In the genomic region with DNA sequence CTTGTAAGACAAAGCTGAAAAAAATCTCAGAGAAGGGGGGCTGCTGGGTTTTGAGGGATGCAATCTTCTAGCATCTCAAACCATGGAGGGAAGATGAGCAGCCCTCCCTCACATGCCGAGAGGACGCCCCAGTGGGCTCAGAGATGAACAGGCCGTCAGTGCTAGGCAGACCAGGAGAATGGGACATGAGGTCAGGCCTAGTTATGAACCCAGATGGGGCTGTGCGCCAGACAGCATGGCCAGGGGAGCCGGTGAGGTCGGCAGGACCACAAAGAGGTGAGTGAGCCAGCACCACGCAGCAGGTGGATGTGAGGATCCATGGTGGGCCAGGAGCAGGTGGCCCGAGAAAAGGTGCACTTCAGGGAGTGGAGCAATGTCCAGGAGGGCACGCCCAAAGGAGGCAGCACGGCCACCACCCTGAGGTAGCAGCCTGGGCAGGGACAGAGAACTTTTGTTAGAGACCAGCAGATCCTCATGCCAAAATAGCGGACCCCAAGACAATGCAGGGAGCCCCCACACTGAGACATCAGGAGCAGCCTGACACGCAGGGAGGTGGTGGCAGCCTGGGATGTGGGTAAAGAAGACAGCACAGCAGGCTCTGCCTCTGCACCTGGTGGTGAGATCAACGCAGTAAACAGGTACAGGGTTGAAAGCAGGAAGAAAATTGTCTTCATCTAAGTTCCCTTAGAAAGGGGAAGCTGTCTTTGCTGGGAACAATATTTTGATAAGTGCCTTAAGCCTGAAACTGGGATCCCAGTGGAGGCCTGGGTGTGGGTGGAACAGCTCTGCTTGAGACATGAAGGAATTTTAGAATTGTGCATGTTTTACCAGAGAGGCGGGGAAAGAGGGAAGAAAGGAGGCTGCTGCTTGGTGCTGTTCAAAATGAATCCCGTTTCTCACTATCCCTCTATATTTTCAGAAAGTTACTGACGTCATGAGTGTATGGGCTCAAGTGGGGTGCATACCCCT, we compare ENCODE assay signal across 18 cellular contexts. TPM values are rescaled to one million over a fixed set of nuclear protein-coding genes. Genes with fewer than 3 reads are reported as not detected.
"Had no signal": no experiment of that assay in that cellular context is flagged by ENCODE, and none has a peak within 500 bp of the region (broad histone marks: within the 10 kb centered on the region; RNA-seq: fewer than 3 reads in every experiment).

No MANE protein-coding gene starts in this region.

- DNase-seq: activated CD4-positive, alpha-beta memory T cell treated with anti-CD3 and anti-CD28 coated beads, Interleukin-2, amount 10 ng/mL, durations not matched to agents 7 days and 5 days; activated CD8-positive, alpha-beta memory T cell treated with anti-CD3 and anti-CD28 coated beads, Interleukin-2, amount 10 ng/mL, durations not matched to agents 7 days and 5 days; effector CD4-positive, alpha-beta T cell; naive thymus-derived CD8-positive, alpha-beta T cell; retina; stimulated activated CD4-positive, alpha-beta T cell treated with anti-CD3 and anti-CD28 coated beads, Interleukin-12 subunit alpha, Interleukin-12 subunit beta, amount 100 ng/mL, for 4 hours; stimulated activated CD4-positive, alpha-beta T cell treated with anti-CD3 and anti-CD28 coated beads, Interleukin-1b, Interleukin-23, amount 100 ng/mL, for 48 hours; stimulated activated CD8-positive, alpha-beta memory T cell treated with anti-CD3 and anti-CD28 coated beads, Interleukin-4, amount 100 ng/mL, for 48 hours; stimulated activated naive CD4-positive, alpha-beta T cell treated with Interleukin-2 at 50 U/mL for 16 hours; T-helper 2 cell; tibial artery had no signal

- ATAC-seq: activated CD8-positive, alpha-beta memory T cell treated with anti-CD3 and anti-CD28 coated beads, Interleukin-2, amount 10 ng/mL, durations not matched to agents 7 days and 5 days; gastroesophageal sphincter; naive thymus-derived CD8-positive, alpha-beta T cell had no signal

- H3K27ac Mint-ChIP-seq: activated CD4-positive, alpha-beta memory T cell treated with anti-CD3 and anti-CD28 coated beads, Interleukin-2, amount 10 ng/mL, durations not matched to agents 7 days and 5 days; activated CD8-positive, alpha-beta memory T cell treated with anti-CD3 and anti-CD28 coated beads, Interleukin-2, amount 10 ng/mL, durations not matched to agents 7 days and 5 days; memory B cell had no signal

- H3K9me3 Mint-ChIP-seq: activated CD4-positive, alpha-beta memory T cell treated with anti-CD3 and anti-CD28 coated beads, Interleukin-2, amount 10 ng/mL, durations not matched to agents 7 days and 5 days; central memory CD8-positive, alpha-beta T cell had no signal

- H3K4me1 ChIP-seq: ascending aorta had no signal

- H3K27me3 ChIP-seq: ascending aorta, esophagus muscularis mucosa, gastroesophageal sphincter, tibial artery had no signal

- H3K4me3 Mint-ChIP-seq: activated CD4-positive, alpha-beta memory T cell treated with anti-CD3 and anti-CD28 coated beads, Interleukin-2, amount 10 ng/mL, durations not matched to agents 7 days and 5 days; activated CD8-positive, alpha-beta memory T cell treated with anti-CD3 and anti-CD28 coated beads, Interleukin-2, amount 10 ng/mL, durations not matched to agents 7 days and 5 days; central memory CD8-positive, alpha-beta T cell; memory B cell; naive thymus-derived CD8-positive, alpha-beta T cell had no signal

- H3K9me3 ChIP-seq: ascending aorta, esophagus muscularis mucosa, gastroesophageal sphincter, tibial artery had no signal

- H3K27me3 Mint-ChIP-seq: activated CD4-positive, alpha-beta memory T cell treated with anti-CD3 and anti-CD28 coated beads, Interleukin-2, amount 10 ng/mL, durations not matched to agents 7 days and 5 days; activated CD8-positive, alpha-beta memory T cell treated with anti-CD3 and anti-CD28 coated beads, Interleukin-2, amount 10 ng/mL, durations not matched to agents 7 days and 5 days; central memory CD8-positive, alpha-beta T cell; memory B cell; naive thymus-derived CD8-positive, alpha-beta T cell had no signal

- H3K27ac ChIP-seq: ascending aorta, esophagus muscularis mucosa, gastroesophageal sphincter, tibial artery, VCaP had no signal

- H3K4me3 ChIP-seq: ascending aorta, esophagus muscularis mucosa, gastroesophageal sphincter, tibial artery had no signal

RNA-seq across cellular contexts. Expression of a gene that starts 19.7 kb away (rescaled TPM):
- total RNA-seq: activated CD4-positive, alpha-beta memory T cell treated with anti-CD3 and anti-CD28 coated beads, Interleukin-2, amount 10 ng/mL, durations not matched to agents 7 days and 5 days; activated CD8-positive, alpha-beta memory T cell treated with anti-CD3 and anti-CD28 coated beads, Interleukin-2, amount 10 ng/mL, durations not matched to agents 7 days and 5 days; ascending aorta had no signal

RNA-seq across cellular contexts. Expression of a gene that starts 46.9 kb away (rescaled TPM):
- total RNA-seq: ascending aorta, subcutaneous adipose tissue had no signal
